Comparison of ENCODE assay signal across 12 cellular contexts in genomic region chr4:32462944-32463343, GRCh38.
DNase-seq lines count a peak whose midpoint lies in the region; ATAC-seq and TF ChIP-seq lines count a peak whose summit lies in the region.
"Had no signal": no experiment of that assay in that cellular context is flagged by ENCODE, and none has a peak within 500 bp of the region (broad histone marks: within the 10 kb centered on the region; RNA-seq: fewer than 3 reads in every experiment).

No MANE protein-coding gene starts in this region.

- CTCF ChIA-PET in SK-N-SH (lab: Yijun Ruan, JAX), result interaction anchor here (0.5 kb wide), 1 partner anchor 23 kb away, joined by 3 read pairs; no protein-coding TSS in a partner anchor

- H3K27me3 ChIP-seq in SK-N-SH (ENCODE audit: insufficient read depth) (no peaks in the 10 kb centered on the region), OCI-LY3 (ENCODE audit: low read depth, low read length) (no peaks in the 10 kb centered on the region), upper lobe of left lung (no peaks in the 10 kb centered on the region)
- H3K27me3 ChIP-seq: BLaER1 treated with 17β-estradiol and CSF1 and Interleukin-3, amounts not matched to agents 10 nM and 100 nM; right atrium auricular region had no signal

- peak; percentile 61 for TF ChIP-seq CTCF in SK-N-SH (IDR thresholded peaks at IDR 0.05)
- peak; percentile 78 for TF ChIP-seq CTCF in OCI-LY3 (IDR thresholded peaks at IDR 0.05; ENCODE audit: low read depth, low read length)
- peak; percentile 21 to 39 (median 24) for TF ChIP-seq CTCF in upper lobe of left lung (IDR thresholded peaks at IDR 0.05)

- TF ChIP-seq RAD21 in SK-N-SH (IDR thresholded peaks at IDR 0.05; ENCODE audit: low read length), result peak; percentile 22; the same call in 1 of the 2 replicates

- H3K79me2 ChIP-seq in SK-N-SH (ENCODE audit: insufficient read depth) (no peaks in the 10 kb centered on the region), OCI-LY3 (ENCODE audit: low read length) (no peaks in the 10 kb centered on the region)

- ATAC-seq in SK-N-SH treated with all-trans-retinoic acid at 6 μM for 48 hours (no peak), upper lobe of left lung (ENCODE audit: low FRiP score in 2 of 2) (no peak)

- H3K4me3 ChIP-seq in SK-N-SH (ENCODE audit: low read depth in 2 of 2, low read length in 1 of 2), result no peak overlapping the region
- H3K4me3 ChIP-seq in OCI-LY3 (ENCODE audit: low read length), result no peak overlapping the region
- H3K4me3 ChIP-seq in upper lobe of left lung, result no peak overlapping the region
- H3K4me3 ChIP-seq: BLaER1 treated with 17β-estradiol and CSF1 and Interleukin-3, amounts not matched to agents 10 nM and 100 nM; right atrium auricular region had no signal

- no peak overlapping the region for H3K9ac ChIP-seq in SK-N-SH
- H3K9ac ChIP-seq in OCI-LY3 (ENCODE audit: low read length), result no peak overlapping the region
- H3K9ac ChIP-seq: BLaER1 treated with 17β-estradiol and CSF1 and Interleukin-3, amounts not matched to agents 10 nM and 100 nM had no signal

- H3K36me3 ChIP-seq in SK-N-SH (replicated peaks in 1 of 2; ENCODE audit: control insufficient read depth in 1 of 2, insufficient read depth in 2 of 2, low read length in 1 of 2) (no peaks in the 10 kb centered on the region), OCI-LY3 (replicated peaks; ENCODE audit: low read depth, low read length) (no peaks in the 10 kb centered on the region), upper lobe of left lung (no peaks in the 10 kb centered on the region)
- H3K36me3 ChIP-seq: BLaER1 treated with 17β-estradiol and CSF1 and Interleukin-3, amounts not matched to agents 10 nM and 100 nM; right atrium auricular region had no signal

- TF ChIP-seq EP300 in SK-N-SH (IDR thresholded peaks at IDR 0.05; ENCODE audit: borderline replicate concordance in 1 of 2, low read depth in 1 of 2, low read length in 1 of 2) (no peak), upper lobe of left lung (IDR thresholded peaks at IDR 0.05) (no peak)

- TF ChIP-seq POLR2A in upper lobe of left lung (IDR thresholded peaks at IDR 0.05), result no peak

- no peaks in the 10 kb centered on the region for H3F3A ChIP-seq in SK-N-SH (replicated peaks; ENCODE audit: insufficient read depth)

- POLR2A ChIA-PET in SK-N-SH (lab: Yijun Ruan, JAX), result no interaction called here

- H3K4me2 ChIP-seq in SK-N-SH, result no peak overlapping the region
- no peak overlapping the region for H3K4me2 ChIP-seq in OCI-LY3 (ENCODE audit: low read length)
- H3K4me2 ChIP-seq: BLaER1 treated with 17β-estradiol and CSF1 and Interleukin-3, amounts not matched to agents 10 nM and 100 nM had no signal

- no peaks in the 10 kb centered on the region for H3K9me2 ChIP-seq in SK-N-SH

- H3K9me3 ChIP-seq in SK-N-SH, result no peaks in the 10 kb centered on the region
- H3K9me3 ChIP-seq in OCI-LY3 (ENCODE audit: insufficient read depth, low read length), result no peaks in the 10 kb centered on the region
- H3K9me3 ChIP-seq in upper lobe of left lung, result no peaks in the 10 kb centered on the region
- H3K9me3 ChIP-seq: BLaER1 treated with 17β-estradiol and CSF1 and Interleukin-3, amounts not matched to agents 10 nM and 100 nM; right atrium auricular region had no signal

- 0% methylated on average over 1 of the region's 1 CpG for WGBS in SK-N-SH (ENCODE audit: low lambda C conversion rate)
- 83 to 94% methylated on average over 1 of the region's 1 CpG for WGBS in upper lobe of left lung, 2 donors

- DNase-seq in SK-N-SH (no peak), fibroblast of gingiva (ENCODE audit: low read depth) (peak; percentile 3), upper lobe of left lung (no peak), SIG-M5 treated with dmso at 0.1 percent for 504 hours (lab: John Stamatoyannopoulos, UW; ENCODE audit: unreplicated experiment) (no peak), glomerular visceral epithelial cell (ENCODE audit: extremely low spot score) (no peak), NCI-H2029 treated with DMSO at 0.1 percent for 48 hours (lab: John Stamatoyannopoulos, UW) (no peak)
- DNase-seq: anterior cingulate cortex; stimulated activated naive CD4-positive, alpha-beta T cell treated with Interleukin-2 at 50 U/mL for 16 hours had no signal

- H3K4me1 ChIP-seq in SK-N-SH (ENCODE audit: control insufficient read depth in 1 of 2, insufficient read depth in 2 of 2, low read depth in 1 of 2, low read length in 1 of 2), result no peaks in the 10 kb centered on the region
- H3K4me1 ChIP-seq in OCI-LY3 (ENCODE audit: low read length), result no peaks in the 10 kb centered on the region
- no peaks in the 10 kb centered on the region for H3K4me1 ChIP-seq in upper lobe of left lung
- H3K4me1 ChIP-seq: BLaER1 treated with 17β-estradiol and CSF1 and Interleukin-3, amounts not matched to agents 10 nM and 100 nM; right atrium auricular region had no signal

- H2AFZ ChIP-seq in SK-N-SH (ENCODE audit: low read depth) (no peak overlapping the region), OCI-LY3 (ENCODE audit: low read depth, low read length) (0 out of 2 replicates have a peak overlapping the region, but pooled peaks have one; percentile 6)

- H4K20me1 ChIP-seq in SK-N-SH (ENCODE audit: insufficient read depth) (no peaks in the 10 kb centered on the region), OCI-LY3 (ENCODE audit: insufficient read depth, low read length) (no peaks in the 10 kb centered on the region)
- H4K20me1 ChIP-seq: BLaER1 treated with 17β-estradiol and CSF1 and Interleukin-3, amounts not matched to agents 10 nM and 100 nM had no signal

- H3K27ac ChIP-seq in SK-N-SH (ENCODE audit: low read depth in 2 of 2, low read length in 1 of 2) (no peak overlapping the region), OCI-LY3 (ENCODE audit: low read length) (no peak overlapping the region), upper lobe of left lung (no peak overlapping the region)
- H3K27ac ChIP-seq: BLaER1 treated with 17β-estradiol and CSF1 and Interleukin-3, amounts not matched to agents 10 nM and 100 nM; right atrium auricular region had no signal

TF ChIP-seq in SK-N-SH, 30 proteins besides CTCF, POLR2A, EP300 and RAD21:
- TF ChIP-seq NFIC (IDR thresholded peaks at IDR 0.05; ENCODE audit: borderline replicate concordance) (no peak), SMC3 (IDR thresholded peaks at IDR 0.05; ENCODE audit: low read depth, low read length) (peak; percentile 40)
TF ChIP-seq in SK-N-SH: peak in this region for 1.

TF ChIP-seq in SK-N-SH treated with all-trans-retinoic acid at 6 μM for 48 hours, 23 proteins besides CTCF, POLR2A, EP300 and RAD21:
- TF ChIP-seq ZC3H10 (CRISPR knock-in tag; IDR thresholded peaks at IDR 0.05) (no peak), ZNF565 (CRISPR knock-in tag; conservative IDR thresholded peaks at IDR 0.05; ENCODE audit: low read depth) (no peak), PATZ1 (CRISPR knock-in tag; IDR thresholded peaks at IDR 0.05; ENCODE audit: borderline replicate concordance) (no peak), SNAI2 (CRISPR knock-in tag; IDR thresholded peaks at IDR 0.05) (no peak), RARB (CRISPR knock-in tag; IDR thresholded peaks at IDR 0.05) (no peak), ZFP3 (CRISPR knock-in tag; IDR thresholded peaks at IDR 0.05) (no peak), TOX (CRISPR knock-in tag; IDR thresholded peaks at IDR 0.05; ENCODE audit: borderline replicate concordance) (no peak), ZFP30 (CRISPR knock-in tag; IDR thresholded peaks at IDR 0.05) (no peak)
TF ChIP-seq in SK-N-SH treated with all-trans-retinoic acid at 6 μM for 48 hours: peak in this region for 0.

Comparison
In these comparisons a context has a peak if more than half of its experiments do, and no peak if none do; other contexts are left out.
1. CTCF ChIP-seq: peak in every context shown above with its lines; median percentile 78 in OCI-LY3; 61 in SK-N-SH; 24 in upper lobe of left lung.